Comparison of ENCODE assay signal across 15 cellular contexts in the genomic region with DNA sequence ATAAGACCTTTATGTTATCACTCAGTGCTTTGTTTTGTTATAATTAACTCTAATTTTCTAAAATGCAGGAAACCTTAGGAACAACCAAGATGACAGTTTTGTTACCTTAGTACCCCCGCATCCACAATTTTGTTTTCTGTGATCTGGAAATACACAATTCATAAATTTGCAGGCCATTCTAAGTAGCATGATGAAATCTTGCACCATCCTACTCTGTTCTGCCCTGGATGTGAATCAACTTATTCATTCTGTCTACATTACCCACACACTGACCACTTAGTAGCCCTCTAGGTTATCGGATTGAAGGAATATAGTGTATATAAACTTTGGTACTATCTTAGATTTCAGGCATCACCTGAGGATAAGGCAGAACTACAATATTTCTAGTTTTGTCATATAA.
"Had no signal": no experiment of that assay in that cellular context is flagged by ENCODE, and none has a peak within 500 bp of the region (broad histone marks: within the 10 kb centered on the region; RNA-seq: fewer than 3 reads in every experiment).

No MANE protein-coding gene starts in this region.

- H3K9me3 ChIP-seq: gastroesophageal sphincter, mucosa of descending colon, ovary had no signal

- H3K27me3 ChIP-seq: dorsolateral prefrontal cortex, gastroesophageal sphincter, neural progenitor cell, ovary had no signal

- H3K4me1 ChIP-seq: gastroesophageal sphincter had no signal

- H3K4me3 ChIP-seq: dorsolateral prefrontal cortex, gastroesophageal sphincter, mucosa of descending colon, neural progenitor cell, ovary had no signal

- H2AFZ ChIP-seq: neural progenitor cell had no signal

- H3K4me3 Mint-ChIP-seq: naive thymus-derived CD8-positive, alpha-beta T cell; neural progenitor cell had no signal

- H3K9ac ChIP-seq: neural progenitor cell had no signal

- H3K36me3 ChIP-seq: ovary had no signal

- DNase-seq: cortex of kidney; dorsolateral prefrontal cortex; effector memory CD4-positive, alpha-beta T cell; foreskin fibroblast; left colon; mucosa of descending colon; naive thymus-derived CD8-positive, alpha-beta T cell; ovary; right cardiac atrium; stimulated activated CD4-positive, alpha-beta T cell treated with anti-CD3 and anti-CD28 coated beads, Interleukin-2, amount 100 ng/mL, for 48 hours; stimulated activated naive CD4-positive, alpha-beta T cell treated with Interleukin-2 at 50 U/mL for 16 hours; trophoblast cell had no signal

- H3K27ac ChIP-seq: gastroesophageal sphincter, ovary had no signal

- H3K9me3 Mint-ChIP-seq: naive thymus-derived CD8-positive, alpha-beta T cell; neural progenitor cell had no signal

- H3K4me2 ChIP-seq: neural progenitor cell had no signal

- H3K27ac Mint-ChIP-seq: naive thymus-derived CD8-positive, alpha-beta T cell; neural progenitor cell had no signal

- H3K36me3 Mint-ChIP-seq: naive thymus-derived CD8-positive, alpha-beta T cell had no signal

- H3K4me1 Mint-ChIP-seq: naive thymus-derived CD8-positive, alpha-beta T cell had no signal

- ATAC-seq: esophagus mucosa; gastroesophageal sphincter; naive thymus-derived CD8-positive, alpha-beta T cell; right cardiac atrium had no signal
